ENCODE assay signal across 7 cellular contexts in the genomic region with DNA sequence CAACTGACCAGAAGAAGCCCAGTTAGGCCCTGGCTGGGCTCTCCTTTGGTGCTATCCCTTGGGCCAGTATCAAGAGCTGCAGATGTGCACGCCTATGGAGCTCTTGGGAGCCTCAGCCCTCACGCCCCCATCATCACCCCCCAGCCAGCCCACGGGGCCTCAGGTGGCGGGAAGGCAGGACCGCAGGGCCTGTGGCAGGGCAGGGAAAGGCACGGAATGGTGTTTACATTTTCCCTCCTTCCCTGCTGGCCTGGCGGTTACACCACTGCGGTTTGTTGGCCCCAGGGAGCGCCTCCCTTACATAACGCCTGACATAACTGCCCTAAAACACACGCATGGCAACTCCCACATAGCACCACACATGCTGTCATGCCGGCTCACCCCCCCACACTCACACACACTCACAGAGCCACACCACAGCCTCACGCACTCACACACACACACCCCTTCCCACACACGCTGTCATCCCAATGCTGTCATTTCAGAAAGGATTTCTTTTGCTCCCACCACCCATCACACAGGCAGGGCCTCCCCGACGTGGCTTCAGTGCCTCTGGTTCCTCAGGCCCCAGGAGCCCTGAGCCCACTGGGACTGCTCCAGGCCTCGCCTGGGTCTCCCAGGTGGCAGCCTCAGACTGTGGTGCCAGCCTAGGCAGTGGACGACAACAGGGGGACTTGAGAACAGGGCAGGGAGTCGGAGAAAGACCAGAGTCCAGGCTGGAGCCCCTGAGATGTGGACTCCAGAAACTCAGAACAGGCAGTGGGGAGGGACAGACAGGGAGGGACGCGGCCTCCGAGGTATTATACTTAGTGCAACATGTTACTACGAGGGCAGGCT. TPM values are rescaled to one million over a fixed set of nuclear protein-coding genes. Genes with fewer than 3 reads are reported as not detected.
DNase-seq lines count a peak whose midpoint lies in the region; ATAC-seq, FAIRE-seq and TF ChIP-seq lines count a peak whose summit lies in the region.

No MANE protein-coding gene starts in this region.

- H3K36me3 Mint-ChIP-seq in activated CD8-positive, alpha-beta T cell treated with anti-CD3 and anti-CD28 coated beads for 36 hours (ENCODE audit: low read depth), result no peaks in the 10 kb centered on the region
- no peaks in the 10 kb centered on the region for H3K36me3 Mint-ChIP-seq in Caco-2 (ENCODE audit: insufficient read depth, unreplicated experiment)

- DNase-seq in Kasumi-1 (lab: John Stamatoyannopoulos, UW), result peak; percentile 95 to 96
- peak; percentile 76 for DNase-seq in activated CD8-positive, alpha-beta T cell treated with anti-CD3 and anti-CD28 coated beads for 36 hours
- peak; percentile 70 for DNase-seq in kidney
- peak in 1 of 2 donors; percentile 46 for DNase-seq in stimulated activated naive CD8-positive, alpha-beta T cell treated with anti-CD3 and anti-CD28 coated beads, Interleukin-15, amount 100 ng/mL, for 72 hours
- no peak for DNase-seq in occipital lobe (lab: John Stamatoyannopoulos, UW)
- DNase-seq in Caco-2, result no peak

- intact Hi-C loops in activated CD8-positive, alpha-beta T cell treated with anti-CD3 and anti-CD28 coated beads for 36 hours (cut with micrococcal nuclease), result no loop called here
- intact Hi-C loops in kidney (cut with DNase I), result no loop called here
- intact Hi-C loops in Caco-2 (cut with micrococcal nuclease; ENCODE audit: unreplicated experiment), result no loop called here

- no peak for FAIRE-seq in kidney (lab: Jason Lieb, UNC)

- H3K4me1 ChIP-seq in kidney (ENCODE audit: control insufficient read depth in 1 of 2, insufficient read depth in 1 of 2, low read depth in 1 of 2, low read length in 2 of 2) (peaks cover 0 to 9% of the 10 kb centered on the region in 2 donors), Caco-2 (peaks cover 5% of the 10 kb centered on the region; the same call in 1 of the 2 replicates)

- H3K27me3 ChIP-seq in Caco-2 (replicated peaks; ENCODE audit: control insufficient read depth, insufficient read depth, low read length), result no peaks in the 10 kb centered on the region

- H3K9me3 ChIP-seq in kidney (ENCODE audit: control insufficient read depth in 1 of 2, low read length in 2 of 2), result no peaks in the 10 kb centered on the region
- no peaks in the 10 kb centered on the region for H3K9me3 ChIP-seq in Caco-2

- POLR2A ChIA-PET in activated CD8-positive, alpha-beta T cell treated with anti-CD3 and anti-CD28 coated beads for 36 hours (lab: Charles Lee), result interaction anchor here (1.1 to 2.1 kb wide), 2 partner anchors 10 to 14 kb away, joined by 3 to 7 read pairs; no protein-coding TSS in a partner anchor
- POLR2A ChIA-PET in Caco-2 (lab: Charles Lee), result no interaction called here

- no peaks in the 10 kb centered on the region for H3K9me3 Mint-ChIP-seq in activated CD8-positive, alpha-beta T cell treated with anti-CD3 and anti-CD28 coated beads for 36 hours
- H3K9me3 Mint-ChIP-seq in stimulated activated naive CD8-positive, alpha-beta T cell treated with anti-CD3 and anti-CD28 coated beads, Interleukin-15, amount 100 ng/mL, for 72 hours, result no peaks in the 10 kb centered on the region
- no peaks in the 10 kb centered on the region for H3K9me3 Mint-ChIP-seq in Caco-2 (ENCODE audit: unreplicated experiment)

- CTCF ChIA-PET in activated CD8-positive, alpha-beta T cell treated with anti-CD3 and anti-CD28 coated beads for 36 hours (lab: Charles Lee), result interaction anchor here (1.0 to 2.1 kb wide), 3 partner anchors 18 to 84 kb away, joined by 3 to 6 read pairs (median 3); no protein-coding TSS in a partner anchor
- CTCF ChIA-PET in Caco-2 (lab: Charles Lee), result interaction anchor here (0.6 kb wide), 1 partner anchor 32 kb away, joined by 4 read pairs; no protein-coding TSS in a partner anchor

- H3K36me3 ChIP-seq in kidney (ENCODE audit: control insufficient read depth in 1 of 2, insufficient read depth in 2 of 2, low read length in 2 of 2) (no peaks in the 10 kb centered on the region), Caco-2 (ENCODE audit: control insufficient read depth, insufficient read depth, low read length) (0 out of 2 replicates have a peak, but pooled peaks cover 1% of the 10 kb centered on the region)

- no peaks in the 10 kb centered on the region for H3K27me3 Mint-ChIP-seq in activated CD8-positive, alpha-beta T cell treated with anti-CD3 and anti-CD28 coated beads for 36 hours
- no peaks in the 10 kb centered on the region for H3K27me3 Mint-ChIP-seq in stimulated activated naive CD8-positive, alpha-beta T cell treated with anti-CD3 and anti-CD28 coated beads, Interleukin-15, amount 100 ng/mL, for 72 hours
- no peaks in the 10 kb centered on the region for H3K27me3 Mint-ChIP-seq in Caco-2 (ENCODE audit: insufficient read depth, unreplicated experiment)

- peak; percentile 75 for ATAC-seq in activated CD8-positive, alpha-beta T cell treated with anti-CD3 and anti-CD28 coated beads for 36 hours
- ATAC-seq in stimulated activated naive CD8-positive, alpha-beta T cell treated with anti-CD3 and anti-CD28 coated beads, Interleukin-15, amount 100 ng/mL, for 72 hours, result peak; percentile 77
- no peak for ATAC-seq in GM18502 (IDR thresholded peaks at IDR 0.05; ENCODE audit: poor library complexity, unreplicated experiment)

- TF ChIP-seq CTCF in activated CD8-positive, alpha-beta T cell treated with anti-CD3 and anti-CD28 coated beads for 36 hours (IDR thresholded peaks at IDR 0.05), result no peak
- TF ChIP-seq CTCF in kidney (IDR thresholded peaks at IDR 0.05; ENCODE audit: borderline replicate concordance, extremely low read depth, insufficient read depth) (no peak), Caco-2 (IDR thresholded peaks at IDR 0.05; ENCODE audit: insufficient read depth in 1 of 2, low read depth in 1 of 2, low read length in 1 of 2, severe bottlenecking in 1 of 2, unreplicated experiment in 1 of 2) (no peak)

- H3K4me3 Mint-ChIP-seq in activated CD8-positive, alpha-beta T cell treated with anti-CD3 and anti-CD28 coated beads for 36 hours, result no peak overlapping the region
- no peak overlapping the region for H3K4me3 Mint-ChIP-seq in stimulated activated naive CD8-positive, alpha-beta T cell treated with anti-CD3 and anti-CD28 coated beads, Interleukin-15, amount 100 ng/mL, for 72 hours
- H3K4me3 Mint-ChIP-seq in Caco-2 (ENCODE audit: unreplicated experiment), result no peak overlapping the region

- no peak overlapping the region for H3K9ac ChIP-seq in kidney (ENCODE audit: low read length in 2 of 2)

- H3K4me1 Mint-ChIP-seq in activated CD8-positive, alpha-beta T cell treated with anti-CD3 and anti-CD28 coated beads for 36 hours (ENCODE audit: low read depth), result peaks cover 25% of the 10 kb centered on the region
- H3K4me1 Mint-ChIP-seq in stimulated activated naive CD8-positive, alpha-beta T cell treated with anti-CD3 and anti-CD28 coated beads, Interleukin-15, amount 100 ng/mL, for 72 hours, result peaks cover 55% of the 10 kb centered on the region
- peaks cover 13% of the 10 kb centered on the region for H3K4me1 Mint-ChIP-seq in Caco-2 (ENCODE audit: low read depth, unreplicated experiment)

- peak overlapping the region; percentile 12 for H3K27ac Mint-ChIP-seq in activated CD8-positive, alpha-beta T cell treated with anti-CD3 and anti-CD28 coated beads for 36 hours
- peak overlapping the region; percentile 48 to 88 for H3K27ac Mint-ChIP-seq in stimulated activated naive CD8-positive, alpha-beta T cell treated with anti-CD3 and anti-CD28 coated beads, Interleukin-15, amount 100 ng/mL, for 72 hours
- no peak overlapping the region for H3K27ac Mint-ChIP-seq in Caco-2 (ENCODE audit: unreplicated experiment)

- no peak overlapping the region for H3K4me3 ChIP-seq in kidney (ENCODE audit: low read length in 2 of 2)
- H3K4me3 ChIP-seq in Caco-2 (ENCODE audit: low read depth, low read length), result no peak overlapping the region

- BruUV-seq in Caco-2 (replicated peaks; lab: Mats Ljungman, UMichigan), result no TSS peak

- no peak overlapping the region for H3K27ac ChIP-seq in kidney (ENCODE audit: low read depth in 2 of 2, low read length in 2 of 2)

RNA-seq across cellular contexts. Expression of a gene that starts 15.7 kb away (rescaled TPM):
- 100 to 1,000 TPM; 102 to 106 TPM for total RNA-seq in activated CD8-positive, alpha-beta T cell treated with anti-CD3 and anti-CD28 coated beads for 36 hours
- total RNA-seq in kidney (247 TPM), occipital lobe (2.5 TPM), Caco-2 (2022) (225 and 237 TPM in 2 replicates)
- polyA plus RNA-seq in kidney (ENCODE audit: insufficient read depth, low read depth, low replicate concordance), result 35.4 TPM

Comparison
In these comparisons a context has a peak if more than half of its experiments do, and no peak if none do; other contexts are left out.
1. DNase-seq: peak in Kasumi-1 (2 of 2), activated CD8-positive, alpha-beta T cell treated with anti-CD3 and anti-CD28 coated beads for 36 hours (single experiment) and kidney (single experiment); none in occipital lobe (single experiment) and Caco-2 (0 of 2).
2. RNA of a gene that starts 15.7 kb away (total RNA-seq): 247 TPM in kidney (single experiment), 225 to 237 TPM in Caco-2 and 102 to 106 TPM in activated CD8-positive, alpha-beta T cell treated with anti-CD3 and anti-CD28 coated beads for 36 hours; 2.5 TPM in occipital lobe (single experiment); every median in the first group is over 10 times any median in the second.